19 cellular contexts compared by ENCODE assay signal in the genomic region with DNA sequence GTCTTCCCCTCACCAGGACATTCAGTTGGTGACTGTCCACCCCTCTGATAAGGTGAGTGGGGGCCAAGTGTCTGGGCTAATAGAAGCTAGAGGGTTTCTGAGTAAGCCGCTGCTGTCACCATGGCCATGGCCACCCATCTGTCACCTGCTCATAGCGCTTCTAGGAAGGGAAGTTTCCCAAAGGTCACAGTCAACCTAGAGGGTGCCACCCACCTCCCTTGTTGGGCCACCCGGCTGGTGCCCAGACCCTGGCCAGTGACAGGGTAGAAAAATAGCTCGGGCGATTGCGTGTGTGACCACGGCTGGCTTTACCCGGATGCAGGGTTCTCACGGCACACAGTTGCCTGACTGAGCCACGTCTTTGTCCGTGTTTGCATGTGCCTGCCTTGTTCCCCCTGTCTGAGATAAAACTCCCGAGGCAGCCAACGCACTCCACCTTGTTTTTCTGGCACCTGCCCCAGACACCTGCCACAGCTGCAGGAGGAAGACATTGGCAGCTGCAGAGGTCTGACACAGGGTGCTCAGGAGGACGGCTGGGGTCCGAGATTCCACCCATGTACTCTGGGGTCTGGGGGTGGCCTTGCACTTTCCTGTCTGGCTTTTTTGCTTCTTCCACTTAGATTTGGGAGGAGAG. TPM values are rescaled to one million over a fixed set of nuclear protein-coding genes. Genes with fewer than 3 reads are reported as not detected.
DNase-seq lines count a peak whose midpoint lies in the region; ATAC-seq, FAIRE-seq and TF ChIP-seq lines count a peak whose summit lies in the region.
"Had no signal": no experiment of that assay in that cellular context is flagged by ENCODE, and none has a peak within 500 bp of the region (broad histone marks: within the 10 kb centered on the region; RNA-seq: fewer than 3 reads in every experiment).

No MANE protein-coding gene starts in this region.

- H3K27me3 ChIP-seq in body of pancreas (no peaks in the 10 kb centered on the region), pancreas (no peaks in the 10 kb centered on the region)
- H3K27me3 ChIP-seq: BE2C had no signal

- intact Hi-C loops in natural killer cell (cut with micrococcal nuclease) (no loop called here), body of pancreas (cut with DNase I) (no loop called here), pancreas (cut with DNase I) (loop anchor here in 1 of 3 donors (2.0 kb wide), 1 partner anchor 104 kb away; no protein-coding TSS in a partner anchor), kidney (cut with DNase I) (loop anchor here (10.0 kb wide), 1 partner anchor 92 kb away; no protein-coding TSS in a partner anchor)

- peaks cover 0 to 3% of the 10 kb centered on the region in 2 donors for H3K27me3 Mint-ChIP-seq in natural killer cell treated with Interleukin-12 subunit alpha and Interleukin-12 subunit beta and Interleukin-15 and Interleukin-18, amount 100 ng/mL, for 72 hours
- no peaks in the 10 kb centered on the region for H3K27me3 Mint-ChIP-seq in natural killer cell (ENCODE audit: low read depth in 2 of 2)

- no peaks in the 10 kb centered on the region for H3K9me3 ChIP-seq in body of pancreas
- no peaks in the 10 kb centered on the region for H3K9me3 ChIP-seq in pancreas
- no peaks in the 10 kb centered on the region for H3K9me3 ChIP-seq in kidney (ENCODE audit: control insufficient read depth in 1 of 2, low read length in 2 of 2)
- H3K9me3 ChIP-seq: BE2C, Caco-2 had no signal

- no peaks in the 10 kb centered on the region for H3K4me1 Mint-ChIP-seq in natural killer cell treated with Interleukin-12 subunit alpha and Interleukin-12 subunit beta and Interleukin-15 and Interleukin-18, amount 100 ng/mL, for 72 hours (ENCODE audit: low read depth in 2 of 2)
- H3K4me1 Mint-ChIP-seq in natural killer cell, result no peaks in the 10 kb centered on the region
- H3K4me1 Mint-ChIP-seq: CD4-positive, CD25-positive, alpha-beta regulatory T cell had no signal

- H3K9me3 Mint-ChIP-seq in natural killer cell treated with Interleukin-12 subunit alpha and Interleukin-12 subunit beta and Interleukin-15 and Interleukin-18, amount 100 ng/mL, for 72 hours, result no peaks in the 10 kb centered on the region
- no peaks in the 10 kb centered on the region for H3K9me3 Mint-ChIP-seq in natural killer cell
- H3K9me3 Mint-ChIP-seq: CD4-positive, CD25-positive, alpha-beta regulatory T cell had no signal

- FAIRE-seq in pancreas (lab: Jason Lieb, UNC), result no peak
- FAIRE-seq in kidney (lab: Jason Lieb, UNC), result no peak
- FAIRE-seq: A204.1, GM12891, K562 had no signal

- H3K27ac ChIP-seq in body of pancreas, result no peak overlapping the region
- no peak overlapping the region for H3K27ac ChIP-seq in pancreas
- H3K27ac ChIP-seq in kidney (ENCODE audit: low read depth in 2 of 2, low read length in 2 of 2), result no peak overlapping the region

- peak; percentile 9 to 12 for ATAC-seq in natural killer cell treated with Interleukin-12 subunit alpha and Interleukin-12 subunit beta and Interleukin-15 and Interleukin-18, amount 100 ng/mL, for 72 hours
- ATAC-seq in natural killer cell (no peak), body of pancreas (no peak), pancreas (peak; percentile 69 to 88 (median 81)), HG02970 (IDR thresholded peaks at IDR 0.05; ENCODE audit: low FRiP score, unreplicated experiment) (no peak)
- ATAC-seq: K562 had no signal

- H3K4me3 Mint-ChIP-seq in natural killer cell treated with Interleukin-12 subunit alpha and Interleukin-12 subunit beta and Interleukin-15 and Interleukin-18, amount 100 ng/mL, for 72 hours, result no peak overlapping the region
- H3K4me3 Mint-ChIP-seq in natural killer cell, result no peak overlapping the region
- H3K4me3 Mint-ChIP-seq: CD4-positive, CD25-positive, alpha-beta regulatory T cell had no signal

- TF ChIP-seq CTCF in natural killer cell (IDR thresholded peaks at IDR 0.05), result no peak
- no peak for TF ChIP-seq CTCF in body of pancreas (IDR thresholded peaks at IDR 0.05)
- no peak for TF ChIP-seq CTCF in pancreas (IDR thresholded peaks at IDR 0.05)
- TF ChIP-seq CTCF in kidney (IDR thresholded peaks at IDR 0.05; ENCODE audit: borderline replicate concordance, extremely low read depth, insufficient read depth), result no peak

- 37 to 50% methylated on average over 9 to 15 of the region's 15 CpGs for WGBS in body of pancreas, 2 donors
- 39 to 41% methylated on average over 15 of the region's 15 CpGs for WGBS in pancreas, 2 donors

- no peak for DNase-seq in natural killer cell treated with Interleukin-12 subunit alpha and Interleukin-12 subunit beta and Interleukin-15 and Interleukin-18, amount 100 ng/mL, for 72 hours (ENCODE audit: low spot score)
- DNase-seq in natural killer cell, result no peak
- DNase-seq in body of pancreas, result peak; percentile 21 to 65 (median 54)
- peak in 3 of 6 donors; percentile 32 to 47 (median 43) for DNase-seq in pancreas
- no peak for DNase-seq in kidney
- DNase-seq in COLO829 (ENCODE audit: low spot score), result no peak
- DNase-seq: BE2C; Caco-2; CD4-positive, CD25-positive, alpha-beta regulatory T cell; NCI-H1694 treated with DMSO at 0.1 percent for 48 hours; NCI-H345; NCI-H524 treated with DMSO at 0.1 percent for 48 hours had no signal

- H3K9ac ChIP-seq in kidney (ENCODE audit: low read length in 2 of 2), result no peak overlapping the region

- H3K4me3 ChIP-seq in body of pancreas (no peak overlapping the region), pancreas (no peak overlapping the region), kidney (ENCODE audit: low read length in 2 of 2) (no peak overlapping the region)
- H3K4me3 ChIP-seq: K562 had no signal

- no peak overlapping the region for H3K27ac Mint-ChIP-seq in natural killer cell treated with Interleukin-12 subunit alpha and Interleukin-12 subunit beta and Interleukin-15 and Interleukin-18, amount 100 ng/mL, for 72 hours
- H3K27ac Mint-ChIP-seq in natural killer cell, result no peak overlapping the region
- H3K27ac Mint-ChIP-seq: CD4-positive, CD25-positive, alpha-beta regulatory T cell had no signal

- no peaks in the 10 kb centered on the region for H3K36me3 ChIP-seq in body of pancreas (replicated peaks in 1 of 2; ENCODE audit: insufficient read depth in 1 of 2, low read depth in 2 of 2)
- H3K36me3 ChIP-seq in pancreas, result no peaks in the 10 kb centered on the region
- no peaks in the 10 kb centered on the region for H3K36me3 ChIP-seq in kidney (ENCODE audit: control insufficient read depth in 1 of 2, insufficient read depth in 2 of 2, low read length in 2 of 2)
- H3K36me3 ChIP-seq: BE2C had no signal

- no peaks in the 10 kb centered on the region for H3K36me3 Mint-ChIP-seq in natural killer cell treated with Interleukin-12 subunit alpha and Interleukin-12 subunit beta and Interleukin-15 and Interleukin-18, amount 100 ng/mL, for 72 hours
- H3K36me3 Mint-ChIP-seq in natural killer cell, result no peaks in the 10 kb centered on the region
- H3K36me3 Mint-ChIP-seq: CD4-positive, CD25-positive, alpha-beta regulatory T cell had no signal

- TF ChIP-seq POLR2A in body of pancreas (IDR thresholded peaks at IDR 0.05), result no peak

- H3K4me1 ChIP-seq in body of pancreas (peaks cover 7% of the 10 kb centered on the region), pancreas (no peaks in the 10 kb centered on the region), kidney (ENCODE audit: control insufficient read depth in 1 of 2, insufficient read depth in 1 of 2, low read depth in 1 of 2, low read length in 2 of 2) (no peaks in the 10 kb centered on the region)
- H3K4me1 ChIP-seq: BE2C, Caco-2 had no signal

RNA-seq across cellular contexts. Expression of a gene that starts 0.8 kb away (rescaled TPM):
- not detected for total RNA-seq in natural killer cell treated with Interleukin-12 subunit alpha and Interleukin-12 subunit beta and Interleukin-15 and Interleukin-18, amount 100 ng/mL, for 72 hours
- total RNA-seq in natural killer cell (not detected), body of pancreas (under 1 TPM in 1 of 2 donors, not detected in 1; 0.78 TPM), pancreas (under 1 TPM in 4 of 6 donors, not detected in 2; 0.03 to 0.09 (median 0.04) TPM), kidney (not detected)
- polyA plus RNA-seq in pancreas (under 1 TPM in 1 of 2 donors, not detected in 1; 0.28 TPM), kidney (ENCODE audit: insufficient read depth, low read depth, low replicate concordance) (not detected)
- total RNA-seq: Caco-2; CD4-positive, CD25-positive, alpha-beta regulatory T cell; H4; K562; OCI-LY7; RPMI7951 had no signal
- polyA plus RNA-seq: CD4-positive, CD25-positive, alpha-beta regulatory T cell; K562 had no signal

RNA-seq across cellular contexts. Expression of a gene that starts 33.2 kb away (rescaled TPM):
- total RNA-seq in natural killer cell treated with Interleukin-12 subunit alpha and Interleukin-12 subunit beta and Interleukin-15 and Interleukin-18, amount 100 ng/mL, for 72 hours, result not detected
- total RNA-seq in natural killer cell (not detected), body of pancreas (not detected), pancreas (under 1 TPM in 1 of 6 donors, not detected in 5; 0.13 TPM), kidney (0.47 TPM)
- polyA plus RNA-seq in pancreas (not detected), kidney (ENCODE audit: insufficient read depth, low read depth, low replicate concordance) (3.2 TPM)
- total RNA-seq: Caco-2; CD4-positive, CD25-positive, alpha-beta regulatory T cell; H4; K562; OCI-LY7; RPMI7951 had no signal
- polyA plus RNA-seq: CD4-positive, CD25-positive, alpha-beta regulatory T cell; K562 had no signal

Comparison
In these comparisons a context has a peak if more than half of its experiments do, and no peak if none do; other contexts are left out.
1. ATAC-seq: peak in natural killer cell treated with Interleukin-12 subunit alpha and Interleukin-12 subunit beta and Interleukin-15 and Interleukin-18, amount 100 ng/mL, for 72 hours (2 of 2) and pancreas (4 of 4); none in natural killer cell (0 of 3), body of pancreas (single experiment) and HG02970 (single experiment).
2. DNase-seq: peak in body of pancreas (4 of 4); none in natural killer cell treated with Interleukin-12 subunit alpha and Interleukin-12 subunit beta and Interleukin-15 and Interleukin-18, amount 100 ng/mL, for 72 hours (single experiment), natural killer cell (single experiment), kidney (single experiment) and COLO829 (single experiment).